ENCODE assay signal across 12 cellular contexts in the genomic region with DNA sequence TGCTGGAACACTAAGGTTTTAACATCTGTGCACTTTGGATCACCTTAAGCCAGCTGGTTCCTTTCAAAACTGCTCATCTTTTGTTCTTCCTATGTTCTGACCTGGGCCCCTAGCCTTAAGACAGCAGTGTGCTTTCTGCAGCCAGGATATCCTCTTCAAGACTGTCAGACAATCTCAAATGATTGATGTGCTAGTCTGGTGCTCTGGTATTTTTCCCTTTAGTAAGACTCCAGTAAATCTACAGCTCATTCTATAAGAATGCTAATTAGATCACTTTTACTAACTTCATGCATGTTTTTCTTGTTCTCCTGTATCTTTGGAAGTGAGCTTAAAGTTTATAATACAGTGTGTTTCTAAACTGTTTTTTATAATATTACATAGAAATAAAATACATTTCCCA.
DNase-seq lines count a peak whose midpoint lies in the region; ATAC-seq and TF ChIP-seq lines count a peak whose summit lies in the region.
"Had no signal": no experiment of that assay in that cellular context is flagged by ENCODE, and none has a peak within 500 bp of the region (broad histone marks: within the 10 kb centered on the region; RNA-seq: fewer than 3 reads in every experiment).

No MANE protein-coding gene starts in this region.

- no peak for ATAC-seq in HG03097 (IDR thresholded peaks at IDR 0.05; ENCODE audit: low FRiP score, unreplicated experiment)
- ATAC-seq: activated CD4-positive, CD25-positive, alpha-beta regulatory T cell treated with anti-CD3 and anti-CD28 coated beads, Interleukin-2, amount 50 U/mL, for 24 hours had no signal

- no peaks in the 10 kb centered on the region for H3K27me3 Mint-ChIP-seq in activated naive CD4-positive, alpha-beta T cell treated with anti-CD3 and anti-CD28 coated beads, Interleukin-2, amount 10 ng/mL, durations not matched to agents 7 days and 5 days
- H3K27me3 Mint-ChIP-seq: activated naive CD8-positive, alpha-beta T cell treated with anti-CD3 and anti-CD28 coated beads for 36 hours; CD4-positive, alpha-beta T cell had no signal

- TF ChIP-seq CTCF in AG04450 (IDR thresholded peaks at IDR 0.05; ENCODE audit: low read depth, low read length) (no peak), cardiac fibroblast (IDR thresholded peaks at IDR 0.05; ENCODE audit: low read depth, low read length) (no peak)

- no peaks in the 10 kb centered on the region for H3K36me3 ChIP-seq in mesodermal cell (ENCODE audit: control insufficient read depth, insufficient read depth, low read length)

- H3K4me3 ChIP-seq in AG04450 (ENCODE audit: low read depth, low read length), result no peak overlapping the region
- H3K4me3 ChIP-seq in cardiac fibroblast (replicated peaks in 1 of 2; ENCODE audit: low read depth in 2 of 2, low read length in 2 of 2), result no peak overlapping the region
- H3K4me3 ChIP-seq in mesodermal cell (ENCODE audit: extremely low read depth, insufficient read depth, low read length, poor library complexity, severe bottlenecking), result no peak overlapping the region

- no peaks in the 10 kb centered on the region for H3K27me3 ChIP-seq in AG04450 (ENCODE audit: control insufficient read depth, insufficient read depth, low read length)

- DNase-seq in AG04450 (ENCODE audit: low read depth, low spot score) (peak; percentile 67), HS-5 (ENCODE audit: low read depth) (peak; percentile 70), cardiac fibroblast (ENCODE audit: low read depth in 2 of 2) (peak; percentile 34 to 55), inferior parietal cortex (ENCODE audit: extremely low spot score) (no peak), NOMO-1 treated with dmso at 0.1 percent for 144 hours (lab: John Stamatoyannopoulos, UW; ENCODE audit: unreplicated experiment) (no peak)
- DNase-seq in activated naive CD4-positive, alpha-beta T cell treated with anti-CD3 and anti-CD28 coated beads, Interleukin-2, amount 10 ng/mL, durations not matched to agents 7 days and 5 days, result no peak
- DNase-seq: activated naive CD8-positive, alpha-beta T cell treated with anti-CD3 and anti-CD28 coated beads for 36 hours; CD4-positive, alpha-beta T cell; H9 had no signal

- peaks cover 47% of the 10 kb centered on the region for H3K4me1 ChIP-seq in mesodermal cell (ENCODE audit: control insufficient read depth, insufficient read depth, low read length, poor library complexity, severe bottlenecking)

- H3K4me1 Mint-ChIP-seq in activated naive CD4-positive, alpha-beta T cell treated with anti-CD3 and anti-CD28 coated beads, Interleukin-2, amount 10 ng/mL, durations not matched to agents 7 days and 5 days, result no peaks in the 10 kb centered on the region
- H3K4me1 Mint-ChIP-seq: activated naive CD8-positive, alpha-beta T cell treated with anti-CD3 and anti-CD28 coated beads for 36 hours had no signal

- no peak overlapping the region for H3K27ac Mint-ChIP-seq in activated naive CD4-positive, alpha-beta T cell treated with anti-CD3 and anti-CD28 coated beads, Interleukin-2, amount 10 ng/mL, durations not matched to agents 7 days and 5 days
- H3K27ac Mint-ChIP-seq: activated naive CD8-positive, alpha-beta T cell treated with anti-CD3 and anti-CD28 coated beads for 36 hours; CD4-positive, alpha-beta T cell had no signal

- H3K4me3 Mint-ChIP-seq in activated naive CD4-positive, alpha-beta T cell treated with anti-CD3 and anti-CD28 coated beads, Interleukin-2, amount 10 ng/mL, durations not matched to agents 7 days and 5 days, result no peak overlapping the region
- H3K4me3 Mint-ChIP-seq: activated naive CD8-positive, alpha-beta T cell treated with anti-CD3 and anti-CD28 coated beads for 36 hours; CD4-positive, alpha-beta T cell; H9 had no signal

- H3K9me3 Mint-ChIP-seq in activated naive CD4-positive, alpha-beta T cell treated with anti-CD3 and anti-CD28 coated beads, Interleukin-2, amount 10 ng/mL, durations not matched to agents 7 days and 5 days, result no peaks in the 10 kb centered on the region
- H3K9me3 Mint-ChIP-seq: activated naive CD8-positive, alpha-beta T cell treated with anti-CD3 and anti-CD28 coated beads for 36 hours; CD4-positive, alpha-beta T cell; H9 had no signal

- H3K36me3 Mint-ChIP-seq in activated naive CD4-positive, alpha-beta T cell treated with anti-CD3 and anti-CD28 coated beads, Interleukin-2, amount 10 ng/mL, durations not matched to agents 7 days and 5 days, result no peaks in the 10 kb centered on the region
- H3K36me3 Mint-ChIP-seq: activated naive CD8-positive, alpha-beta T cell treated with anti-CD3 and anti-CD28 coated beads for 36 hours had no signal

- H3K9me3 ChIP-seq in AG04450 (ENCODE audit: control insufficient read depth, insufficient read depth, low read length) (no peaks in the 10 kb centered on the region), mesodermal cell (ENCODE audit: control insufficient read depth, low read length) (no peaks in the 10 kb centered on the region)

- POLR2A ChIA-PET in AG04450 (lab: Yijun Ruan, JAX), result no interaction called here

- H3K27ac ChIP-seq in AG04450 (ENCODE audit: low read depth, low read length) (peak overlapping the region; percentile 83), mesodermal cell (ENCODE audit: low read depth, low read length, severe bottlenecking) (peak overlapping the region; percentile 96)

- CTCF ChIA-PET in AG04450 (lab: Charles Lee), result interaction anchor here (1.5 to 2.0 kb wide), 2 partner anchors 138 to 227 kb away, joined by 4 to 16 read pairs; no protein-coding TSS in a partner anchor
- CTCF ChIA-PET in activated naive CD4-positive, alpha-beta T cell treated with anti-CD3 and anti-CD28 coated beads, Interleukin-2, amount 10 ng/mL, durations not matched to agents 7 days and 5 days (lab: Charles Lee), result interaction anchor here (1.4 kb wide), 1 partner anchor 16 kb away, joined by 4 read pairs; no protein-coding TSS in a partner anchor

Comparison
In these comparisons a context has a peak if more than half of its experiments do, and no peak if none do; other contexts are left out.
1. DNase-seq: peak in AG04450 (single experiment), HS-5 (single experiment) and cardiac fibroblast (2 of 2); none in activated naive CD4-positive, alpha-beta T cell treated with anti-CD3 and anti-CD28 coated beads, Interleukin-2, amount 10 ng/mL, durations not matched to agents 7 days and 5 days (single experiment), inferior parietal cortex (single experiment) and NOMO-1 treated with dmso at 0.1 percent for 144 hours (single experiment).